In the genomic region with DNA sequence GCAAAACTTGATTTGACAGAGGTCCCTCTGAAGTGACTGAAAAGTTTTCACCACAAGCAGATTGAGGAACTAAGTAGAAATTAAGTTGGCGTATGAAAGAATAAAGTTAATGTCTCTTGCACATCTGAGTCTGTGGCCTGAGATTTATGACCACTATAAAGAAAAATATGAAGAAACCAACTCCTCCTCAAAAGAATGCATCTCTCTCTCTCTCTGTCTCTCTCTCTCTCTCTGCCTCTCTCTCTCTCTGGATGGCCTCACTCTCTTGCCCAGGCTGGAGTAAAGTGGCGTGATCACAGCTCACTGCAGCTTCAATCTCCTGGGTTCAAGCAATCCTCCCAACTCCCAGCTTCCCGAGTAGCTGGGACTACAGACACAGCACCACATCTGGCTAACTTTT, we compare ENCODE assay signal across 1 cellular context.
TF ChIP-seq lines count a peak whose summit lies in the region.

No MANE protein-coding gene starts in this region.

TF ChIP-seq in K562, 482 proteins besides CTCF, POLR2A, EP300 and RAD21:
- no peak for TF ChIP-seq RFX7 (CRISPR knock-in tag; IDR thresholded peaks at IDR 0.05)
- 0 out of 2 replicates have a peak, but pooled peaks have one; percentile 19 for TF ChIP-seq ZNF263 (CRISPR knock-in tag; IDR thresholded peaks at IDR 0.05; ENCODE audit: borderline replicate concordance)
TF ChIP-seq in K562: peak in this region for 1.
